ENCODE assay signal across 11 cellular contexts in genomic region chr7:65840446-65840845, GRCh38. TPM values are rescaled to one million over a fixed set of nuclear protein-coding genes. Genes with fewer than 3 reads are reported as not detected.
A peak's percentile ranks its signal among the peaks of the same experiment; 100 is the strongest.
DNase-seq lines count a peak whose midpoint lies in the region; ATAC-seq and TF ChIP-seq lines count a peak whose summit lies in the region.
"Had no signal": no experiment of that assay in that cellular context is flagged by ENCODE, and none has a peak within 500 bp of the region (broad histone marks: within the 10 kb centered on the region; RNA-seq: fewer than 3 reads in every experiment).

No MANE protein-coding gene starts in this region.

- H3K27me3 ChIP-seq in esophagus muscularis mucosa, result no peaks in the 10 kb centered on the region
- H3K27me3 ChIP-seq: brain microvascular endothelial cell had no signal

- H3K36me3 Mint-ChIP-seq in activated CD4-positive, alpha-beta T cell treated with anti-CD3 and anti-CD28 coated beads, Interleukin-2, amount 10 ng/mL, durations not matched to agents 24 days and 14 days (ENCODE audit: low read depth), result peaks cover 3% of the 10 kb centered on the region
- H3K36me3 Mint-ChIP-seq in stimulated activated effector memory CD8-positive, alpha-beta T cell treated with anti-CD3 and anti-CD28 coated beads, Interleukin-12 subunit alpha, Interleukin-12 subunit beta, amount 100 ng/mL, for 72 hours, result peaks cover 7% of the 10 kb centered on the region

- H3K27ac ChIP-seq in esophagus muscularis mucosa (replicated peaks in 1 of 4), result no peak overlapping the region
- H3K27ac ChIP-seq: brain microvascular endothelial cell, RWPE1 had no signal

- H3K27me3 Mint-ChIP-seq in activated CD4-positive, alpha-beta T cell treated with anti-CD3 and anti-CD28 coated beads, Interleukin-2, amount 10 ng/mL, durations not matched to agents 24 days and 14 days, result no peaks in the 10 kb centered on the region

- TF ChIP-seq POLR2A in esophagus muscularis mucosa (IDR thresholded peaks at IDR 0.05; ENCODE audit: low read depth), result no peak

- TF ChIP-seq EP300 in esophagus muscularis mucosa (IDR thresholded peaks at IDR 0.05), result no peak

- no peaks in the 10 kb centered on the region for H3K9me3 ChIP-seq in esophagus muscularis mucosa

- H3K4me3 ChIP-seq in esophagus muscularis mucosa, result no peak overlapping the region

- no peaks in the 10 kb centered on the region for H3K4me1 ChIP-seq in esophagus muscularis mucosa

- 88% methylated on average over 4 of the region's 4 CpGs for WGBS in esophagus muscularis mucosa

- H3K27ac Mint-ChIP-seq in activated CD4-positive, alpha-beta T cell treated with anti-CD3 and anti-CD28 coated beads, Interleukin-2, amount 10 ng/mL, durations not matched to agents 24 days and 14 days, result no peak overlapping the region
- peak overlapping the region; percentile 43 for H3K27ac Mint-ChIP-seq in stimulated activated effector memory CD8-positive, alpha-beta T cell treated with anti-CD3 and anti-CD28 coated beads, Interleukin-12 subunit alpha, Interleukin-12 subunit beta, amount 100 ng/mL, for 72 hours

- peak in 2 of 3 experiments; percentile 18 to 21 for TF ChIP-seq CTCF in esophagus muscularis mucosa (IDR thresholded peaks at IDR 0.05)

- intact Hi-C loops in activated CD4-positive, alpha-beta T cell treated with anti-CD3 and anti-CD28 coated beads, Interleukin-2, amount 10 ng/mL, durations not matched to agents 24 days and 14 days (cut with micrococcal nuclease), result no loop called here
- intact Hi-C loops in esophagus muscularis mucosa (cut with DNase I), result no loop called here

- peaks cover 2% of the 10 kb centered on the region for H3K4me1 Mint-ChIP-seq in activated CD4-positive, alpha-beta T cell treated with anti-CD3 and anti-CD28 coated beads, Interleukin-2, amount 10 ng/mL, durations not matched to agents 24 days and 14 days
- H3K4me1 Mint-ChIP-seq in stimulated activated effector memory CD8-positive, alpha-beta T cell treated with anti-CD3 and anti-CD28 coated beads, Interleukin-12 subunit alpha, Interleukin-12 subunit beta, amount 100 ng/mL, for 72 hours, result no peaks in the 10 kb centered on the region

- no peaks in the 10 kb centered on the region for H3K36me3 ChIP-seq in esophagus muscularis mucosa
- H3K36me3 ChIP-seq: brain microvascular endothelial cell had no signal

- H3K4me3 Mint-ChIP-seq in activated CD4-positive, alpha-beta T cell treated with anti-CD3 and anti-CD28 coated beads, Interleukin-2, amount 10 ng/mL, durations not matched to agents 24 days and 14 days, result no peak overlapping the region
- no peak overlapping the region for H3K4me3 Mint-ChIP-seq in stimulated activated effector memory CD8-positive, alpha-beta T cell treated with anti-CD3 and anti-CD28 coated beads, Interleukin-12 subunit alpha, Interleukin-12 subunit beta, amount 100 ng/mL, for 72 hours

- ATAC-seq in stimulated activated effector memory CD8-positive, alpha-beta T cell treated with anti-CD3 and anti-CD28 coated beads, Interleukin-12 subunit alpha, Interleukin-12 subunit beta, amount 100 ng/mL, for 72 hours, result peak; percentile 16

- peak; percentile 1 for DNase-seq in activated CD4-positive, alpha-beta T cell treated with anti-CD3 and anti-CD28 coated beads, Interleukin-2, amount 50 U/mL, for 1 hour
- no peak for DNase-seq in activated CD4-positive, alpha-beta T cell treated with anti-CD3 and anti-CD28 coated beads, Interleukin-2, amount 10 ng/mL, durations not matched to agents 24 days and 14 days
- DNase-seq in NCI-H1092 treated with DMSO at 0.1 percent for 48 hours (lab: John Stamatoyannopoulos, UW) (peak; percentile 3), esophagus muscularis mucosa (ENCODE audit: extremely low spot score) (no peak), activated T-cell treated with anti-CD3 and anti-CD28 coated beads for 4 hours (no peak), pons (ENCODE audit: low spot score) (no peak), midbrain (lab: John Stamatoyannopoulos, UW) (no peak)
- DNase-seq in stimulated activated effector memory CD8-positive, alpha-beta T cell treated with anti-CD3 and anti-CD28 coated beads, Interleukin-12 subunit alpha, Interleukin-12 subunit beta, amount 100 ng/mL, for 72 hours (ENCODE audit: low spot score in 2 of 2), result no peak
- DNase-seq: brain microvascular endothelial cell, NCI-H1048 had no signal

- no peaks in the 10 kb centered on the region for H3K9me3 Mint-ChIP-seq in activated CD4-positive, alpha-beta T cell treated with anti-CD3 and anti-CD28 coated beads, Interleukin-2, amount 10 ng/mL, durations not matched to agents 24 days and 14 days
- H3K9me3 Mint-ChIP-seq in stimulated activated effector memory CD8-positive, alpha-beta T cell treated with anti-CD3 and anti-CD28 coated beads, Interleukin-12 subunit alpha, Interleukin-12 subunit beta, amount 100 ng/mL, for 72 hours, result no peaks in the 10 kb centered on the region

RNA-seq across cellular contexts. Expression of gene VKORC1L1, which starts 32.4 kb away (rescaled TPM):
- 27.9 and 31.0 TPM in 2 replicates for total RNA-seq in activated CD4-positive, alpha-beta T cell treated with anti-CD3 and anti-CD28 coated beads, Interleukin-2, amount 10 ng/mL, durations not matched to agents 24 days and 14 days
- total RNA-seq in esophagus muscularis mucosa, result 10 to 100 TPM; 23.7 to 30.1 (median 26.1) TPM

Comparison
In these comparisons a context has a peak if more than half of its experiments do, and no peak if none do; other contexts are left out.
1. DNase-seq: peak in activated CD4-positive, alpha-beta T cell treated with anti-CD3 and anti-CD28 coated beads, Interleukin-2, amount 50 U/mL, for 1 hour (single experiment) and NCI-H1092 treated with DMSO at 0.1 percent for 48 hours (single experiment); none in activated CD4-positive, alpha-beta T cell treated with anti-CD3 and anti-CD28 coated beads, Interleukin-2, amount 10 ng/mL, durations not matched to agents 24 days and 14 days (single experiment), esophagus muscularis mucosa (single experiment), stimulated activated effector memory CD8-positive, alpha-beta T cell treated with anti-CD3 and anti-CD28 coated beads, Interleukin-12 subunit alpha, Interleukin-12 subunit beta, amount 100 ng/mL, for 72 hours (0 of 2), activated T-cell treated with anti-CD3 and anti-CD28 coated beads for 4 hours (single experiment), pons (single experiment) and midbrain (single experiment).